In the genomic region with DNA sequence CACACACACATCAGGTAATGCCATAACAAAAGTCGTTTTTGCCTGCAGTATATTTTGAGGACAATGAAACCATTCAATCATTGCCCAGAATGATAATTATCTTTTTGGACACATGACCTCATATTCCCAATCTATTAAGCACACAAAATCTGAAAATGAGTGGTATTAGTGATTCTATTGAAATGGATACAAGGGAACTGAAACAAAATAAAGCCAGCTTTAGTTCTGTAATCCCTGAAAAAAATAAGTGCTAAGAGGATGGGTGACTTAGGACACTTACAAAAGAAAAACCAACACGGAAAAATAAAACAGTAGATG, we compare ENCODE assay signal across 25 cellular contexts.
"Had no signal": no experiment of that assay in that cellular context is flagged by ENCODE, and none has a peak within 500 bp of the region (broad histone marks: within the 10 kb centered on the region; RNA-seq: fewer than 3 reads in every experiment).

No MANE protein-coding gene starts in this region.

- H3K9me3 ChIP-seq: stomach, suprapubic skin, testis, thoracic aorta, thyroid gland, tibial artery, tibial nerve, transverse colon, upper lobe of left lung, uterus, vagina had no signal

- H3K4me1 ChIP-seq: suprapubic skin, testis, thyroid gland, tibial nerve, transverse colon, upper lobe of left lung, uterus, vagina had no signal

- H3K27ac ChIP-seq: stomach, suprapubic skin, testis, thoracic aorta, thyroid gland, tibial artery, tibial nerve, transverse colon, upper lobe of left lung, uterus, vagina had no signal

- DNase-seq: stimulated activated CD4-positive, alpha-beta T cell treated with anti-CD3 and anti-CD28 coated beads, Interleukin-2, amount 100 ng/mL, for 48 hours; stimulated activated CD4-positive, alpha-beta T cell treated with anti-CD3 and anti-CD28 coated beads, Interleukin-4, amount 100 ng/mL, for 1 hour; stimulated activated CD4-positive, alpha-beta T cell treated with anti-CD3 and anti-CD28 coated beads, Interleukin-4, amount 100 ng/mL, for 24 hours; stimulated activated CD4-positive, alpha-beta T cell treated with anti-CD3 and anti-CD28 coated beads, Interleukin-4, amount 100 ng/mL, for 4 hours; stimulated activated CD8-positive, alpha-beta memory T cell treated with anti-CD3 and anti-CD28 coated beads, Interleukin-4, amount 100 ng/mL, for 48 hours; stimulated activated naive B cell treated with anti-CD40 and anti-IgM and Interleukin-4, amounts not matched to agents 10 μg/mL and 1 μg/mL and 100 μg/mL, for 72 hours; stimulated activated naive CD4-positive, alpha-beta T cell; stimulated activated naive CD4-positive, alpha-beta T cell treated with Interleukin-2 at 50 U/mL for 16 hours; stimulated activated naive CD8-positive, alpha-beta T cell treated with anti-CD3 and anti-CD28 coated beads, Interleukin-15, amount 100 ng/mL, for 72 hours; stimulated activated naive CD8-positive, alpha-beta T cell treated with anti-CD3 and anti-CD28 coated beads, Interleukin-15, Interleukin-2, amounts not matched to agents 100 U/mL and 50 U/mL, for 24 hours; stomach; substantia nigra; testis; thyroid gland; tibial artery; transverse colon; trophoblast cell; upper lobe of left lung; uterus had no signal

- ATAC-seq: stimulated activated effector memory CD8-positive, alpha-beta T cell treated with anti-CD3 and anti-CD28 coated beads, Interleukin-12 subunit alpha, Interleukin-12 subunit beta, amount 100 ng/mL, for 72 hours; stimulated activated memory B cell treated with anti-CD40 and anti-IgM and Interleukin-4, amounts not matched to agents 10 μg/mL and 1 μg/mL and 100 μg/mL, for 72 hours; stimulated activated naive B cell treated with anti-CD40 and anti-IgM and Interleukin-4, amounts not matched to agents 10 μg/mL and 1 μg/mL and 100 μg/mL, for 72 hours; stimulated activated naive CD8-positive, alpha-beta T cell treated with anti-CD3 and anti-CD28 coated beads, Interleukin-15, amount 100 ng/mL, for 72 hours; stimulated activated naive CD8-positive, alpha-beta T cell treated with anti-CD3 and anti-CD28 coated beads, Interleukin-15, Interleukin-2, amounts not matched to agents 100 U/mL and 50 U/mL, for 24 hours had no signal

- H3K27me3 ChIP-seq: stomach, suprapubic skin, testis, thyroid gland, tibial artery, tibial nerve, transverse colon, upper lobe of left lung, uterus, vagina had no signal

- H3K36me3 ChIP-seq: stomach, suprapubic skin, thoracic aorta, thyroid gland, tibial artery, tibial nerve, transverse colon, upper lobe of left lung, uterus, vagina had no signal

- H3K4me3 ChIP-seq: stomach, suprapubic skin, testis, thoracic aorta, thyroid gland, tibial artery, tibial nerve, transverse colon, upper lobe of left lung, uterus, vagina had no signal
